In genomic region chr1:61075833-61076232, GRCh38 we compare ENCODE assay signal across 7 cellular contexts. TPM values are rescaled to one million over a fixed set of nuclear protein-coding genes. Genes with fewer than 3 reads are reported as not detected.
DNase-seq lines count a peak whose midpoint lies in the region; FAIRE-seq and TF ChIP-seq lines count a peak whose summit lies in the region.
"Not testable (repeated sequence)": the region's sequence is repeated elsewhere in the genome, so short reads cannot be mapped to it uniquely, and the experiment has no call there.

No MANE protein-coding gene starts in this region.

- H3K9me3 ChIP-seq in SJCRH30 (replicated peaks); H1 (ENCODE audit: insufficient read depth in 2 of 2, low read depth in 1 of 2, low read length in 1 of 2); kidney (ENCODE audit: control insufficient read depth in 1 of 2, low read length in 2 of 2); stomach: not testable (repeated sequence)

- DNase-seq in HEK293T (ENCODE audit: extremely low spot score); SJCRH30; H1 (ENCODE audit: low read depth in 1 of 2, low spot score in 2 of 2); kidney; neural crest cell (ENCODE audit: low read depth, low spot score); stomach: not testable (repeated sequence)

- not testable (repeated sequence) for H3K27ac Mint-ChIP-seq in activated naive CD8-positive, alpha-beta T cell; neural crest cell (ENCODE audit: unreplicated experiment)

- H2BK5ac ChIP-seq in H1 (ENCODE audit: low read depth, low read length), result not testable (repeated sequence)

- not testable (repeated sequence) for H4K8ac ChIP-seq in H1 (ENCODE audit: extremely low read depth, insufficient read depth, low read length)

- not testable (repeated sequence) for TF ChIP-seq CTCF in H1 (IDR thresholded peaks at IDR 0.05; ENCODE audit: control extremely low read depth in 1 of 3, insufficient read depth in 1 of 3, low read depth in 1 of 3, low read length in 3 of 3); kidney (IDR thresholded peaks at IDR 0.05; ENCODE audit: borderline replicate concordance, extremely low read depth, insufficient read depth); neural crest cell (conservative IDR thresholded peaks at IDR 0.05); stomach (IDR thresholded peaks at IDR 0.05)

- not testable (repeated sequence) for H3K23me2 ChIP-seq in H1 (ENCODE audit: low read depth, low read length)

- H3K27ac ChIP-seq in SJCRH30, result peak overlapping the region; percentile 78; the same call in 1 of the 2 replicates
- H3K27ac ChIP-seq in H1 (ENCODE audit: low read depth, low read length), result not testable (repeated sequence)
- peak overlapping the region in 1 of 2 donors; percentile 87 for H3K27ac ChIP-seq in kidney (ENCODE audit: low read depth in 2 of 2, low read length in 2 of 2)
- peak overlapping the region; percentile 81 to 96 (median 91) for H3K27ac ChIP-seq in stomach

- H3K4me3 ChIP-seq in SJCRH30 (peak overlapping the region; percentile 66), H1 (ENCODE audit: extremely low read depth in 1 of 4, insufficient read depth in 2 of 4, low read depth in 3 of 4, low read length in 4 of 4) (peak overlapping the region in 1 of 4 experiments; percentile 77; a peak in 1 of 8 replicates), kidney (ENCODE audit: low read length in 2 of 2) (peak overlapping the region; percentile 72 to 83), stomach (peak overlapping the region in 2 of 4 donors; percentile 52 to 69)

- not testable (repeated sequence) for H3K36me3 Mint-ChIP-seq in activated naive CD8-positive, alpha-beta T cell; neural crest cell (ENCODE audit: low read depth)

- not testable (repeated sequence) for H4K91ac ChIP-seq in H1 (replicated peaks; ENCODE audit: insufficient read length, low read length)

- H3K4me1 Mint-ChIP-seq in activated naive CD8-positive, alpha-beta T cell (ENCODE audit: low read depth), result peaks cover 43% of the 10 kb centered on the region
- peaks cover 48% of the 10 kb centered on the region for H3K4me1 Mint-ChIP-seq in neural crest cell

- H3K36me3 ChIP-seq in SJCRH30; H1 (ENCODE audit: control insufficient read depth in 2 of 4, insufficient read depth in 4 of 4, low read length in 3 of 4); kidney (ENCODE audit: control insufficient read depth in 1 of 2, insufficient read depth in 2 of 2, low read length in 2 of 2); stomach: not testable (repeated sequence)

- CTCF ChIA-PET in HEK293T (lab: Yijun Ruan, JAX), result not testable (repeated sequence)
- CTCF ChIA-PET in H1 (lab: Charles Lee; ENCODE audit: partially characterized antibody), result interaction anchor here (7.1 kb wide), 1 partner anchor 27 kb away, joined by 65 read pairs; no protein-coding TSS in a partner anchor

- peak overlapping the region; percentile 92 for H3K4me3 Mint-ChIP-seq in activated naive CD8-positive, alpha-beta T cell
- H3K4me3 Mint-ChIP-seq in neural crest cell, result peak overlapping the region; percentile 39

- H2BK120ac ChIP-seq in H1 (replicated peaks; ENCODE audit: low read depth, low read length), result not testable (repeated sequence)

- WGBS in H1 (ENCODE audit: extremely low coverage in 1 of 2, insufficient coverage in 1 of 2, insufficient read length in 1 of 2, insufficient replicate concordance in 2 of 2, low coverage in 1 of 2, low lambda C conversion rate in 2 of 2, missing lambda C conversion rate in 1 of 2), 2 experiments, result 73% methylated on average over 16 of the region's 16 CpGs; no CpG with 5 or more reads in 1 of the 2 experiments
- 47 to 67% (median 56%) methylated on average over 16 of the region's 16 CpGs for WGBS in stomach, 5 donors

- not testable (repeated sequence) for H3K4ac ChIP-seq in H1 (replicated peaks; ENCODE audit: insufficient read length, low read depth, low read length)

- H3K79me1 ChIP-seq in H1 (ENCODE audit: low read depth, low read length), result not testable (repeated sequence)

- H3K9me3 Mint-ChIP-seq in activated naive CD8-positive, alpha-beta T cell (ENCODE audit: low read depth); neural crest cell: not testable (repeated sequence)

- not testable (repeated sequence) for TF ChIP-seq EP300 in H1 (IDR thresholded peaks at IDR 0.05; ENCODE audit: borderline replicate concordance in 1 of 2, low read depth in 2 of 2, low read length in 2 of 2); stomach (IDR thresholded peaks at IDR 0.05)

- not testable (repeated sequence) for H2AK5ac ChIP-seq in H1 (ENCODE audit: low read depth, low read length)

- not testable (repeated sequence) for H2AFZ ChIP-seq in H1 (ENCODE audit: low read length)

- H3K27me3 Mint-ChIP-seq in activated naive CD8-positive, alpha-beta T cell, result not testable (repeated sequence)
- peaks cover 31% of the 10 kb centered on the region for H3K27me3 Mint-ChIP-seq in neural crest cell (ENCODE audit: low read depth)

- not testable (repeated sequence) for H2BK12ac ChIP-seq in H1 (ENCODE audit: low read depth, low read length)

- not testable (repeated sequence) for H3K9ac ChIP-seq in H1 (replicated peaks in 1 of 4; ENCODE audit: extremely low read depth in 1 of 4, low read depth in 3 of 4, low read length in 3 of 4); kidney (ENCODE audit: low read length in 2 of 2)

- H4K20me1 ChIP-seq in H1 (replicated peaks in 1 of 2; ENCODE audit: control insufficient read depth in 1 of 2, insufficient read depth in 2 of 2, low read length in 2 of 2), result not testable (repeated sequence)

- H4K5ac ChIP-seq in H1 (ENCODE audit: insufficient read length, low read depth, low read length), result not testable (repeated sequence)

- peak overlapping the region; percentile 53 to 76; a peak in 1 of 4 replicates for H3K4me2 ChIP-seq in H1 (ENCODE audit: insufficient read depth in 1 of 2, low read depth in 2 of 2, low read length in 2 of 2)

- TF ChIP-seq RAD21 in H1 (IDR thresholded peaks at IDR 0.05 in 1 of 2, conservative IDR thresholded peaks at IDR 0.05 in 1 of 2; ENCODE audit: low read depth in 2 of 2, low read length in 2 of 2), result not testable (repeated sequence)

- not testable (repeated sequence) for H2BK15ac ChIP-seq in H1 (ENCODE audit: low read length)

- not testable (repeated sequence) for H3K56ac ChIP-seq in H1 (replicated peaks; ENCODE audit: insufficient read length, low read depth, low read length)

- H3K79me2 ChIP-seq in H1 (ENCODE audit: control insufficient read depth in 1 of 2, insufficient read depth in 2 of 2, low read length in 2 of 2), result not testable (repeated sequence)

- TF ChIP-seq POLR2A in H1 (IDR thresholded peaks at IDR 0.05; ENCODE audit: control extremely low read depth in 1 of 2, low read depth in 2 of 2, low read length in 2 of 2); stomach (IDR thresholded peaks at IDR 0.05): not testable (repeated sequence)

- FAIRE-seq in H1 (lab: Jason Lieb, UNC); kidney (lab: Jason Lieb, UNC): not testable (repeated sequence)

- not testable (repeated sequence) for H3K23ac ChIP-seq in H1 (ENCODE audit: insufficient read length)

- not testable (repeated sequence) for H3K18ac ChIP-seq in H1 (ENCODE audit: extremely low read depth, low read length)

- intact Hi-C loops in kidney (cut with DNase I), result not testable (repeated sequence)
- intact Hi-C loops in stomach (cut with DNase I; ENCODE audit: low total_unique reads), result loop anchor here (10.0 kb wide), 1 partner anchor 119 kb away; no protein-coding TSS in a partner anchor

- POLR2A ChIA-PET in HEK293T (lab: Yijun Ruan, JAX) (interaction anchor here (1.6 to 3.0 kb wide), 2 partner anchors 18 to 26 kb away, joined by 5 to 13 read pairs; no protein-coding TSS in a partner anchor), H1 (lab: Charles Lee; ENCODE audit: partially characterized antibody) (interaction anchor here (1.5 to 1.6 kb wide), 2 partner anchors 23 to 26 kb away, joined by 4 to 8 read pairs; no protein-coding TSS in a partner anchor)

- H3K14ac ChIP-seq in H1 (ENCODE audit: insufficient read length), result not testable (repeated sequence)

- H3K4me1 ChIP-seq in SJCRH30 (peaks cover 13% of the 10 kb centered on the region), H1 (replicated peaks in 1 of 4; ENCODE audit: control insufficient read depth in 3 of 4, insufficient read depth in 4 of 4, low read length in 3 of 4) (peaks cover 1 to 15% (median 4%) of the 10 kb centered on the region in 4 experiments; a peak in 5 of 7 replicates), kidney (ENCODE audit: control insufficient read depth in 1 of 2, insufficient read depth in 1 of 2, low read depth in 1 of 2, low read length in 2 of 2) (peaks cover 15 to 24% of the 10 kb centered on the region in 2 donors), stomach (peaks cover 35 to 44% (median 41%) of the 10 kb centered on the region in 4 donors)

- not testable (repeated sequence) for H2BK20ac ChIP-seq in H1 (ENCODE audit: low read length)

- H3K27me3 ChIP-seq in SJCRH30, stomach: not testable (repeated sequence)
- H3K27me3 ChIP-seq in H1 (replicated peaks in 1 of 4; ENCODE audit: control insufficient read depth in 3 of 4, extremely low read depth in 1 of 4, insufficient read depth in 3 of 4, low read length in 3 of 4), result peaks cover 11 to 31% (median 23%) of the 10 kb centered on the region in 4 experiments

RNA-seq across cellular contexts. Expression of gene NFIA, which starts 6.5 kb away (rescaled TPM):
- 21.1 and 23.9 TPM in 2 replicates for total RNA-seq in SJCRH30 (2014; rRNA removed; shearing (Covaris generic))
- 1.8 and 2.3 TPM in 2 replicates for total RNA-seq in H1 (2021; fragmentation: NEBNext Ultra II Directional; extraction: Animal tissue kit (Norgen Biotek cat#: 25700))
- 1.4 and 2.3 TPM in 2 replicates for polyA plus RNA-seq in H1 (2011; rRNA removed)
- 1.0 TPM for polyA plus RNA-seq in H1 (2011; cell fraction: cytosol; rRNA removed)
- 2.8 TPM for polyA plus RNA-seq in H1 (2011; cell fraction: nucleus; rRNA removed)
- 1.1 to 1.5 TPM (median 1.3 TPM) in 4 replicates for polyA plus RNA-seq in H1 (2012, experiment 1 of 2)
- 0.25 TPM for polyA plus RNA-seq in H1 (2012, experiment 2 of 2)
- 1.4 TPM for polyA plus RNA-seq in H1 (2013, experiment 1 of 2)
- polyA plus RNA-seq in H1 (2013, experiment 2 of 2), result 1.3 TPM
- polyA minus RNA-seq in H1 (2011; rRNA and poly(A)+ RNA removed), result 7.0 and 13.4 TPM in 2 replicates
- polyA minus RNA-seq in H1 (2011; cell fraction: cytosol; rRNA and poly(A)+ RNA removed), result 4.1 TPM
- polyA minus RNA-seq in H1 (2011; cell fraction: nucleus; rRNA and poly(A)+ RNA removed), result 12.6 TPM
- total RNA-seq in kidney, result 87.5 TPM
- polyA plus RNA-seq in kidney (ENCODE audit: insufficient read depth, low read depth, low replicate concordance), result 4.8 TPM
- 2.2 and 3.4 TPM in 2 replicates for total RNA-seq in neural crest cell
- total RNA-seq in stomach, result 100 to 1,000 TPM in 1 of 5 donors, 10 to 100 TPM in 4; 16.8 to 108 (median 61.0) TPM
- polyA plus RNA-seq in stomach, result 10 to 100 TPM in 2 of 3 donors, 1 to 10 TPM in 1; 9.6 to 11.9 (median 10.0) TPM
